Comparison of ENCODE assay signal across 1 cellular context in the genomic region with DNA sequence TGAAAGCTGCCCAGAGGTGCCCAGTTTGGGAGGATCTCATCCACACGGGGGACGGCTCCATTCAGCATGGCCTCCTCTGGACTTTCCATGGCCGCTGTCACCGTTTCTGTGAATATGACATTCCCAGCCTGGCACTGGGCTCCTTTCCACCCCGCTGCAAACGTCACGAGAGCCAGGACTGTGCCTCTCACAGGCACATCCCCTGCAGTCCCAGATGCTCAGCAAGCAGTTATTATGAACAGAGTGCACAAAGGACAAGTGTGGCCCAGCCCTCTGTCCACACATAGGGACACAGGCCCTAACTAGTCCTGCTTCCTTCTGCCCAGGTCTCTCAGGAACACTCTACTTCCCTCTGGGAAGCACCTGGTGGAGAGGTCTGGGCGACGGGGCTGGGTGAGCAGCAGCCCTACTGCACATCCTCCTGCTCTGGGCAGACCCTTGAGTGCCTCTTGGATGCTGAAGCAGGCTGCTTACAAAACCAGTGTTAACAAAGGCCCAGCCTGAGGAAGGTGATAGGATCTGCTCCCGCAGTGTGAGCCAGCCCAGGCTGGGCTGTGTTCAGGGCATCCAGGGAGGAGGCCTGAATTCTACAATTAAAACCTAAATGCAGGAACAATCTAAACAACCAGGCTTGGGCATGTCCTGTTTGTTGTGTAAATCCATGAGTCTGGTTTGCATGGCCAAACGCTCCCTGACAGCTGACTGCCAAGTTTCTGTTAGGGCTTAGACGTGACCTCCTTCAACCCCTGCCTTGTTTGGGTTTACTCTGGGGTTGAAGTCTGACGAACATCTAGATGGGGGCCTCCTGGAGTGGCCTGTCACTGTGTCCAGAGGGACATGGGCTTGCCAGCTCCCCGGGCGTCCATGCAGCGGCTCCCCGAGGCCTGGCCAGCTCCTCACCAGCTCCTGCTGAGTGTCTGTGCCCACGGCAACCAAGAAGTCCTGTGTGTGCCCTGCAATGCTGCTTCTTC.
A peak's percentile ranks its signal among the peaks of the same experiment; 100 is the strongest.
TF ChIP-seq lines count a peak whose summit lies in the region.

No MANE protein-coding gene starts in this region.

TF ChIP-seq in liver, 16 proteins besides CTCF, POLR2A, EP300 and RAD21 (continued from another document):
- TF ChIP-seq ZBTB33 (IDR thresholded peaks at IDR 0.05) (no peak), SP1 (IDR thresholded peaks at IDR 0.05) (peak; percentile 83), JUND (IDR thresholded peaks at IDR 0.05) (peak; percentile 32 to 44)
